Comparison of ENCODE assay signal across 18 cellular contexts in genomic region chr22:30315962-30316576, GRCh38. TPM values are rescaled to one million over a fixed set of nuclear protein-coding genes. Genes with fewer than 3 reads are reported as not detected.
DNase-seq lines count a peak whose midpoint lies in the region; ATAC-seq and TF ChIP-seq lines count a peak whose summit lies in the region.
"Had no signal": no experiment of that assay in that cellular context is flagged by ENCODE, and none has a peak within 500 bp of the region (broad histone marks: within the 10 kb centered on the region; RNA-seq: fewer than 3 reads in every experiment).

No MANE protein-coding gene starts in this region.

- no TSS peak for BruUV-seq in A673 (replicated peaks; lab: Mats Ljungman, UMichigan)

- H3K79me2 ChIP-seq in Loucy (ENCODE audit: insufficient read depth, low read length) = peaks cover 98% of the 10 kb centered on the region
- peaks cover 25% of the 10 kb centered on the region for H3K79me2 ChIP-seq in trophoblast cell (ENCODE audit: control insufficient read depth, insufficient read depth, low read length, poor library complexity)

- H3K14ac ChIP-seq in trophoblast cell (ENCODE audit: low read length) = peak overlapping the region; percentile 12

- H3K4me1 Mint-ChIP-seq in CD4-positive, CD25-positive, alpha-beta regulatory T cell = peaks cover 28 to 97% (median 87%) of the 10 kb centered on the region in 4 donors
- peaks cover 89% of the 10 kb centered on the region for H3K4me1 Mint-ChIP-seq in central memory CD8-positive, alpha-beta T cell

- no peak overlapping the region for H4K8ac ChIP-seq in trophoblast cell (ENCODE audit: low read depth, low read length)

- no CpG with 5 or more reads among the region's 2 CpGs for WGBS in trophoblast cell (ENCODE audit: extremely low coverage, insufficient coverage, insufficient read length)

- no peak for DNase-seq in CD4-positive, CD25-positive, alpha-beta regulatory T cell
- no peak for DNase-seq in central memory CD8-positive, alpha-beta T cell (ENCODE audit: low spot score in 2 of 2)
- DNase-seq in trophoblast cell = no peak
- no peak for DNase-seq in GM19238 (ENCODE audit: insufficient read length, low spot score)
- no peak for DNase-seq in tibial artery
- no peak for DNase-seq in A673 (ENCODE audit: low spot score)
- DNase-seq: C1 segment of cervical spinal cord; effector CD4-positive, alpha-beta T cell; foreskin fibroblast; NCI-H1694 treated with DMSO at 0.1 percent for 48 hours; NCI-H524; SJCRH30 had no signal

- no peak overlapping the region for H2AK5ac ChIP-seq in trophoblast cell (ENCODE audit: low read length)

- H3K27me3 Mint-ChIP-seq in CD4-positive, CD25-positive, alpha-beta regulatory T cell = no peaks in the 10 kb centered on the region
- H3K27me3 Mint-ChIP-seq in central memory CD8-positive, alpha-beta T cell = no peaks in the 10 kb centered on the region

- peak overlapping the region; percentile 50 to 74 (median 54) for H3K4me3 Mint-ChIP-seq in CD4-positive, CD25-positive, alpha-beta regulatory T cell
- H3K4me3 Mint-ChIP-seq in central memory CD8-positive, alpha-beta T cell = peak overlapping the region; percentile 16
- H3K4me3 Mint-ChIP-seq: GM23338 had no signal

- H3K4me2 ChIP-seq in Loucy (ENCODE audit: low read depth, low read length, poor library complexity, severe bottlenecking) = peak overlapping the region; percentile 66
- no peak overlapping the region for H3K4me2 ChIP-seq in trophoblast cell (ENCODE audit: low read length)
- H3K4me2 ChIP-seq: GM23338 had no signal

- H2BK5ac ChIP-seq in trophoblast cell (ENCODE audit: low read depth, low read length, poor library complexity) = no peak overlapping the region

- peak overlapping the region; percentile 39 for H2BK120ac ChIP-seq in trophoblast cell (ENCODE audit: insufficient read depth, low read length, poor library complexity)

- peaks cover 28% of the 10 kb centered on the region for H3K79me1 ChIP-seq in trophoblast cell (ENCODE audit: low read length)

- H2BK12ac ChIP-seq in trophoblast cell (ENCODE audit: low read length) = peak overlapping the region; percentile 62

- H3F3A ChIP-seq in Loucy (ENCODE audit: low read depth) = no peaks in the 10 kb centered on the region

- H3K27ac Mint-ChIP-seq in CD4-positive, CD25-positive, alpha-beta regulatory T cell = peak overlapping the region; percentile 81 to 97 (median 92)
- no peak overlapping the region for H3K27ac Mint-ChIP-seq in central memory CD8-positive, alpha-beta T cell (ENCODE audit: low read depth)

- H3K4me3 ChIP-seq in CD4-positive, CD25-positive, alpha-beta regulatory T cell (ENCODE audit: low read depth, low read length) = peak overlapping the region; percentile 2
- no peak overlapping the region for H3K4me3 ChIP-seq in Loucy (ENCODE audit: low read length, poor library complexity, severe bottlenecking)
- H3K4me3 ChIP-seq in trophoblast cell (ENCODE audit: low read depth, low read length) = no peak overlapping the region
- H3K4me3 ChIP-seq in tibial artery = no peak overlapping the region
- H3K4me3 ChIP-seq in A673 (ENCODE audit: low read depth, low read length, poor library complexity, severe bottlenecking) = no peak overlapping the region
- H3K4me3 ChIP-seq: cardiac muscle cell, GM23338, SJCRH30 had no signal

- no peak overlapping the region for H4K12ac ChIP-seq in trophoblast cell (ENCODE audit: low read depth, low read length)

- H4K20me1 ChIP-seq in Loucy (ENCODE audit: insufficient read depth, low read length, poor library complexity, severe bottlenecking) = peaks cover 3% of the 10 kb centered on the region

- H4K91ac ChIP-seq in trophoblast cell (ENCODE audit: low read depth, low read length) = peak overlapping the region; percentile 67

- peaks cover 0 to 2% (median 0%) of the 10 kb centered on the region in 7 donors for H3K9me3 Mint-ChIP-seq in CD4-positive, CD25-positive, alpha-beta regulatory T cell
- H3K9me3 Mint-ChIP-seq in central memory CD8-positive, alpha-beta T cell = no peaks in the 10 kb centered on the region
- H3K9me3 Mint-ChIP-seq: GM23338 had no signal

- H3K9me2 ChIP-seq in Loucy (replicated peaks; ENCODE audit: low read depth, low read length) = no peaks in the 10 kb centered on the region

- H3K9ac ChIP-seq in Loucy (ENCODE audit: low read depth, low read length, poor library complexity, severe bottlenecking) (no peak overlapping the region), trophoblast cell (ENCODE audit: low read length) (no peak overlapping the region)

- H3K27me3 ChIP-seq in CD4-positive, CD25-positive, alpha-beta regulatory T cell (ENCODE audit: control insufficient read depth, insufficient read depth, low read length) = no peaks in the 10 kb centered on the region
- H3K27me3 ChIP-seq in Loucy (ENCODE audit: insufficient read depth, low read length, poor library complexity, severe bottlenecking) (no peaks in the 10 kb centered on the region), trophoblast cell (ENCODE audit: insufficient read depth, low read length) (no peaks in the 10 kb centered on the region), tibial artery (no peaks in the 10 kb centered on the region), A673 (replicated peaks; ENCODE audit: insufficient read depth, low read depth, low read length, poor library complexity) (no peaks in the 10 kb centered on the region)
- H3K27me3 ChIP-seq: cardiac muscle cell, SJCRH30 had no signal

- H3K36me3 Mint-ChIP-seq in CD4-positive, CD25-positive, alpha-beta regulatory T cell = peaks cover 48% of the 10 kb centered on the region
- peaks cover 6% of the 10 kb centered on the region for H3K36me3 Mint-ChIP-seq in central memory CD8-positive, alpha-beta T cell (ENCODE audit: insufficient read depth)

- peaks cover 99% of the 10 kb centered on the region for H3K4me1 ChIP-seq in CD4-positive, CD25-positive, alpha-beta regulatory T cell (ENCODE audit: control insufficient read depth, insufficient read depth, low read length, poor library complexity, severe bottlenecking)
- H3K4me1 ChIP-seq in Loucy (ENCODE audit: insufficient read depth, low read length, poor library complexity, severe bottlenecking) = peaks cover 74% of the 10 kb centered on the region
- peaks cover 61 to 75% of the 10 kb centered on the region in 2 experiments for H3K4me1 ChIP-seq in trophoblast cell (ENCODE audit: control insufficient read depth in 1 of 2, insufficient read depth in 2 of 2, low read length in 2 of 2)
- peaks cover under 1 to 90% (median 53%) of the 10 kb centered on the region in 4 donors for H3K4me1 ChIP-seq in tibial artery
- H3K4me1 ChIP-seq in A673 (ENCODE audit: insufficient read depth, low read length, poor library complexity, severe bottlenecking) = no peaks in the 10 kb centered on the region
- H3K4me1 ChIP-seq: SJCRH30 had no signal

- ATAC-seq in CD4-positive, CD25-positive, alpha-beta regulatory T cell (ENCODE audit: low read depth in 2 of 2) = no peak
- ATAC-seq in central memory CD8-positive, alpha-beta T cell (replicated peaks; ENCODE audit: extremely low read depth, poor library complexity, severe bottlenecking) = no peak
- no peak for ATAC-seq in GM18517 (IDR thresholded peaks at IDR 0.05; ENCODE audit: unreplicated experiment)
- ATAC-seq: GM23338 had no signal

- intact Hi-C loops in tibial artery (cut with DNase I; ENCODE audit: low total_unique reads) = no loop called here
- intact Hi-C loops in A673 (cut with micrococcal nuclease; ENCODE audit: unreplicated experiment) = no loop called here

- peak overlapping the region; percentile 59 for H3K27ac ChIP-seq in CD4-positive, CD25-positive, alpha-beta regulatory T cell (ENCODE audit: insufficient read depth, low read length, poor library complexity, severe bottlenecking)
- peak overlapping the region; percentile 37 for H3K27ac ChIP-seq in trophoblast cell (ENCODE audit: low read depth, low read length)
- H3K27ac ChIP-seq in tibial artery = peak overlapping the region in 1 of 2 donors; percentile 9
- no peak overlapping the region for H3K27ac ChIP-seq in A673 (ENCODE audit: low read depth, low read length, poor library complexity, severe bottlenecking)
- H3K27ac ChIP-seq: cardiac muscle cell, SJCRH30 had no signal

- no peak overlapping the region for H3K23ac ChIP-seq in trophoblast cell (ENCODE audit: low read length)

- POLR2A ChIA-PET in A673 (lab: Charles Lee; ENCODE audit: low non-redundant PET) = no interaction called here

- H3K9me3 ChIP-seq in CD4-positive, CD25-positive, alpha-beta regulatory T cell (ENCODE audit: control insufficient read depth in 2 of 2, low read length in 2 of 2) = no peaks in the 10 kb centered on the region
- no peaks in the 10 kb centered on the region for H3K9me3 ChIP-seq in Loucy (ENCODE audit: insufficient read depth, low read depth, low read length)
- no peaks in the 10 kb centered on the region for H3K9me3 ChIP-seq in trophoblast cell (ENCODE audit: insufficient read depth, low read depth, low read length)
- H3K9me3 ChIP-seq in tibial artery = no peaks in the 10 kb centered on the region
- H3K9me3 ChIP-seq in A673 (ENCODE audit: low read depth, low read length, poor library complexity, severe bottlenecking) = no peaks in the 10 kb centered on the region
- H3K9me3 ChIP-seq: SJCRH30 had no signal

- CTCF ChIA-PET in A673 (lab: Charles Lee) = no interaction called here

- H3K18ac ChIP-seq in trophoblast cell (ENCODE audit: low read length) = peak overlapping the region; percentile 25

- TF ChIP-seq CTCF in Loucy (conservative IDR thresholded peaks at IDR 0.05; ENCODE audit: low read length) (no peak), tibial artery (IDR thresholded peaks at IDR 0.05) (no peak), A673 (conservative IDR thresholded peaks at IDR 0.05; ENCODE audit: low read depth, low read length) (no peak)

- H2AFZ ChIP-seq in Loucy (ENCODE audit: low read length) = no peak overlapping the region
- H2AFZ ChIP-seq in trophoblast cell (ENCODE audit: insufficient read depth, low read length, poor library complexity) = no peak overlapping the region
- H2AFZ ChIP-seq: GM23338 had no signal

- peak overlapping the region; percentile 42 for H3K4ac ChIP-seq in trophoblast cell (ENCODE audit: low read depth, low read length)

- peaks cover 19% of the 10 kb centered on the region for H3K36me3 ChIP-seq in CD4-positive, CD25-positive, alpha-beta regulatory T cell (ENCODE audit: control insufficient read depth, insufficient read depth, low read length)
- no peaks in the 10 kb centered on the region for H3K36me3 ChIP-seq in Loucy (ENCODE audit: insufficient read depth, low read length)
- peaks cover 28 to 36% of the 10 kb centered on the region in 2 experiments for H3K36me3 ChIP-seq in trophoblast cell (ENCODE audit: control insufficient read depth in 1 of 2, insufficient read depth in 2 of 2, low read length in 2 of 2)
- peaks cover 0 to 22% (median 8%) of the 10 kb centered on the region in 3 donors for H3K36me3 ChIP-seq in tibial artery
- H3K36me3 ChIP-seq in A673 (ENCODE audit: insufficient read depth, low read length, poor library complexity, severe bottlenecking) = no peaks in the 10 kb centered on the region
- H3K36me3 ChIP-seq: cardiac muscle cell, SJCRH30 had no signal

RNA-seq across cellular contexts. Expression of gene TBC1D10A, which starts 10.7 kb away (rescaled TPM):
- total RNA-seq in CD4-positive, CD25-positive, alpha-beta regulatory T cell = 67.5 TPM
- 10 to 100 TPM; 44.2 to 58.0 (median 47.4) TPM for polyA plus RNA-seq in CD4-positive, CD25-positive, alpha-beta regulatory T cell
- polyA plus RNA-seq in trophoblast cell (2013) = 43.9 and 46.1 TPM in 2 replicates
- 8.4 and 10.6 TPM in 2 replicates for total RNA-seq in A673 (2021)

RNA-seq across cellular contexts. Expression of gene CASTOR1, which starts 26.8 kb away (rescaled TPM):
- 18.7 TPM for total RNA-seq in CD4-positive, CD25-positive, alpha-beta regulatory T cell
- 10 to 100 TPM; 10.9 to 16.4 (median 12.1) TPM for polyA plus RNA-seq in CD4-positive, CD25-positive, alpha-beta regulatory T cell
- 41.1 and 44.2 TPM in 2 replicates for polyA plus RNA-seq in trophoblast cell (2013)
- total RNA-seq in A673 (2021) = 2.0 and 5.5 TPM in 2 replicates

RNA-seq across cellular contexts. Expression of gene SF3A1, which starts 40.6 kb away (rescaled TPM):
- 389 TPM for total RNA-seq in CD4-positive, CD25-positive, alpha-beta regulatory T cell
- polyA plus RNA-seq in CD4-positive, CD25-positive, alpha-beta regulatory T cell = 10 to 100 TPM; 66.6 to 78.6 (median 75.1) TPM
- polyA plus RNA-seq in trophoblast cell (2013) = 188 and 193 TPM in 2 replicates
- total RNA-seq in A673 (2021) = 346 and 366 TPM in 2 replicates

RNA-seq across cellular contexts. Expression of gene CCDC157, which starts 40.7 kb away (rescaled TPM):
- 7.1 TPM for total RNA-seq in CD4-positive, CD25-positive, alpha-beta regulatory T cell
- 1 to 10 TPM; 1.3 to 2.4 (median 1.9) TPM for polyA plus RNA-seq in CD4-positive, CD25-positive, alpha-beta regulatory T cell
- 1.8 and 2.1 TPM in 2 replicates for polyA plus RNA-seq in trophoblast cell (2013)
- 5.7 and 6.0 TPM in 2 replicates for total RNA-seq in A673 (2021)

RNA-seq across cellular contexts. Expression of gene OSM, which starts 49.4 kb away (rescaled TPM):
- 24.0 TPM for total RNA-seq in CD4-positive, CD25-positive, alpha-beta regulatory T cell
- polyA plus RNA-seq in CD4-positive, CD25-positive, alpha-beta regulatory T cell = 1 to 10 TPM; 2.4 to 7.0 (median 4.8) TPM
- 0.19 and 0.25 TPM in 2 replicates for polyA plus RNA-seq in trophoblast cell (2013)
- not detected in 2 replicates for total RNA-seq in A673 (2021)
- total RNA-seq: cardiac muscle cell, GM23338, myocyte, pulmonary artery endothelial cell, SJCRH30 had no signal
- polyA plus RNA-seq: cardiac muscle cell, GM23338 had no signal
